ENCODE assay signal across 13 cellular contexts in the genomic region with DNA sequence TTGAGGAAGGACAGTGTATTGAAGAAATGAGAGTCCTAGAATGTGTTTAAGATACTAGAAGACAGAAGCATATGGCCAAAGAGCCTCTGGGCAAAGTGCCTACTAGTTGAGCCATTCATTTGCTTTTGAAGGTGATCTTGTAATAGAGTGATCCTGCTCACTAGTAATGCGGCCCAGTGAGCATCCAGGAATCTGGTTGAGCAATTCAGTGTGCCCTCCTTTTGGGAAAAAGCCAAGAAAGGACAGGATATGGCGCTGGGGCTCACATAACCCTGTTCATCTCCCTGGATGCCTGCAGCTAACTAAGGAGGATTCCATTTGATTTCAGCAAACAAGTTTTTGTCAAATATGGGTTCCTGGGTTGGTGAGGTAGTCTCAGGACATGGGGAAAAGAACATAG. TPM values are rescaled to one million over a fixed set of nuclear protein-coding genes. Genes with fewer than 3 reads are reported as not detected.
DNase-seq lines count a peak whose midpoint lies in the region; ATAC-seq, FAIRE-seq and TF ChIP-seq lines count a peak whose summit lies in the region.
"Had no signal": no experiment of that assay in that cellular context is flagged by ENCODE, and none has a peak within 500 bp of the region (broad histone marks: within the 10 kb centered on the region; RNA-seq: fewer than 3 reads in every experiment).

No MANE protein-coding gene starts in this region.

- no peaks in the 10 kb centered on the region for H3K9me3 Mint-ChIP-seq in activated CD4-positive, alpha-beta T cell treated with anti-CD3 and anti-CD28 coated beads for 36 hours (ENCODE audit: low read depth)
- H3K9me3 Mint-ChIP-seq: H9 had no signal

- DNase-seq in ACHN, result peak; percentile 67
- no peak for DNase-seq in HCT116 (ENCODE audit: low read depth, low spot score)
- DNase-seq in GM12878 (ENCODE audit: low read depth, low spot score), result no peak
- DNase-seq in kidney tubule cell (ENCODE audit: low spot score), result peak; percentile 79
- no peak for DNase-seq in activated CD4-positive, alpha-beta T cell treated with anti-CD3 and anti-CD28 coated beads for 36 hours
- no peak for DNase-seq in stimulated activated naive CD8-positive, alpha-beta T cell treated with anti-CD3 and anti-CD28 coated beads, Interleukin-15, Interleukin-2, amounts not matched to agents 100 U/mL and 50 U/mL, for 24 hours
- no peak for DNase-seq in activated CD4-positive, alpha-beta T cell treated with anti-CD3 and anti-CD28 coated beads for 4 hours
- DNase-seq: Caco-2, H9, NCI-H1436 treated with DMSO at 0.1 percent for 48 hours had no signal

- H3K4me2 ChIP-seq in HCT116 (ENCODE audit: low read length), result peak overlapping the region; percentile 54
- no peak overlapping the region for H3K4me2 ChIP-seq in GM12878 (ENCODE audit: control insufficient read depth, insufficient read depth)

- peaks cover 62% of the 10 kb centered on the region for H3K4me1 Mint-ChIP-seq in activated CD4-positive, alpha-beta T cell treated with anti-CD3 and anti-CD28 coated beads for 36 hours

- H3K27me3 Mint-ChIP-seq in activated CD4-positive, alpha-beta T cell treated with anti-CD3 and anti-CD28 coated beads for 36 hours, result no peaks in the 10 kb centered on the region
- H3K27me3 Mint-ChIP-seq: progenitor cell of endocrine pancreas had no signal

- TF ChIP-seq POLR2A in HCT116 (IDR thresholded peaks at IDR 0.05; ENCODE audit: borderline replicate concordance, extremely low read depth, insufficient read depth, insufficient read length), result no peak
- TF ChIP-seq POLR2A in GM12878 (IDR thresholded peaks at IDR 0.05; ENCODE audit: low read depth, low read length), result no peak

- H3K4me1 ChIP-seq in HCT116 (ENCODE audit: control insufficient read depth in 1 of 2, insufficient read depth in 2 of 2, low read length in 2 of 2) (peaks cover 16 to 70% of the 10 kb centered on the region in 2 experiments), GM12878 (ENCODE audit: control insufficient read depth, insufficient read depth, low read length) (peaks cover 19% of the 10 kb centered on the region)

- FAIRE-seq in GM12878 (lab: Jason Lieb, UNC), result no peak

- TF ChIP-seq RAD21 in HCT116 (IDR thresholded peaks at IDR 0.05; ENCODE audit: low read depth), result no peak
- TF ChIP-seq RAD21 in GM12878 (IDR thresholded peaks at IDR 0.05; ENCODE audit: insufficient read depth, low read depth, low read length), result no peak

- H3K27me3 ChIP-seq in HCT116 (ENCODE audit: insufficient read depth, low read length) (no peaks in the 10 kb centered on the region), GM12878 (replicated peaks in 1 of 2; ENCODE audit: control insufficient read depth in 2 of 2, insufficient read depth in 2 of 2, low read length in 1 of 2) (no peaks in the 10 kb centered on the region)
- H3K27me3 ChIP-seq: cardiac muscle cell had no signal

- in situ Hi-C loops in ACHN (cut with HindIII; ENCODE audit: low pct_ligation_motif_present, low pct_unique_long_range_greater_than_20kb, low sequenced_read_pairs), result no loop called here
- in situ Hi-C loops in GM12878 (cut with MboI), result no loop called here

- H2AFZ ChIP-seq in HCT116 (ENCODE audit: low read depth, low read length, poor library complexity, severe bottlenecking) (no peak overlapping the region), GM12878 (ENCODE audit: control insufficient read depth, low read depth, low read length) (no peak overlapping the region)

- BruUV-seq in HCT116 (replicated peaks; lab: Mats Ljungman, UMichigan) (no TSS peak), GM12878 (replicated peaks; lab: Mats Ljungman, UMichigan) (TSS peak; percentile 0)

- peaks cover 41% of the 10 kb centered on the region for H3K36me3 Mint-ChIP-seq in activated CD4-positive, alpha-beta T cell treated with anti-CD3 and anti-CD28 coated beads for 36 hours (ENCODE audit: low read depth)

- ATAC-seq in HCT116 (no peak), GM12878 (no peak), GM21360 (IDR thresholded peaks at IDR 0.05; ENCODE audit: unreplicated experiment) (no peak)
- ATAC-seq in activated CD4-positive, alpha-beta T cell treated with anti-CD3 and anti-CD28 coated beads for 36 hours, result no peak
- no peak for ATAC-seq in stimulated activated naive CD8-positive, alpha-beta T cell treated with anti-CD3 and anti-CD28 coated beads, Interleukin-15, Interleukin-2, amounts not matched to agents 100 U/mL and 50 U/mL, for 24 hours

- H3K9me3 ChIP-seq in HCT116 (ENCODE audit: control insufficient read depth in 1 of 2, insufficient read depth in 1 of 2, low read depth in 1 of 2, low read length in 2 of 2), result no peaks in the 10 kb centered on the region
- H3K9me3 ChIP-seq in GM12878 (replicated peaks; ENCODE audit: control insufficient read depth, insufficient read depth, low read length), result no peaks in the 10 kb centered on the region
- H3K9me3 ChIP-seq: Caco-2 had no signal

- RAD21 ChIA-PET in HCT116 (lab: Charles Lee; ENCODE audit: low non-redundant PET in 1 of 2, low total read pairs in 2 of 2, uncharacterized antibody in 2 of 2, unreplicated experiment in 2 of 2) (no interaction called here), GM12878 (lab: Charles Lee; ENCODE audit: unreplicated experiment) (no interaction called here)

- peaks cover 74% of the 10 kb centered on the region for H3K79me2 ChIP-seq in HCT116 (ENCODE audit: insufficient read depth, low read length)
- H3K79me2 ChIP-seq in GM12878 (ENCODE audit: control insufficient read depth, insufficient read depth, low read length), result peaks cover 3% of the 10 kb centered on the region

- no peaks in the 10 kb centered on the region for H3K9me2 ChIP-seq in HCT116 (ENCODE audit: insufficient read depth)

- no peak overlapping the region for H3K4me3 Mint-ChIP-seq in activated CD4-positive, alpha-beta T cell treated with anti-CD3 and anti-CD28 coated beads for 36 hours
- H3K4me3 Mint-ChIP-seq: H9 had no signal

- TF ChIP-seq CTCF in HCT116 (IDR thresholded peaks at IDR 0.05 in 2 of 3, conservative IDR thresholded peaks at IDR 0.05 in 1 of 3; ENCODE audit: borderline replicate concordance in 1 of 3, insufficient read depth in 1 of 3, low read depth in 2 of 3, low read length in 2 of 3) (no peak), GM12878 (IDR thresholded peaks at IDR 0.05 in 2 of 3, conservative IDR thresholded peaks at IDR 0.05 in 1 of 3; ENCODE audit: control insufficient read depth in 2 of 3, extremely low read depth in 1 of 3, insufficient read depth in 1 of 3, low read depth in 3 of 3, low read length in 3 of 3) (no peak)

- peak overlapping the region; percentile 33 for H3K27ac ChIP-seq in HCT116 (ENCODE audit: low read depth, low read length)
- H3K27ac ChIP-seq in GM12878 (ENCODE audit: control insufficient read depth, insufficient read depth), result no peak overlapping the region
- H3K27ac ChIP-seq: cardiac muscle cell had no signal

- H3K36me3 ChIP-seq in HCT116 (ENCODE audit: control insufficient read depth in 1 of 2, insufficient read depth in 2 of 2, low read length in 2 of 2), result peaks cover 10 to 25% of the 10 kb centered on the region in 2 experiments; a peak in 3 of 4 replicates
- peaks cover 11 to 19% of the 10 kb centered on the region in 2 experiments for H3K36me3 ChIP-seq in GM12878 (ENCODE audit: control insufficient read depth in 2 of 2, insufficient read depth in 2 of 2, low read length in 1 of 2)
- H3K36me3 ChIP-seq: cardiac muscle cell had no signal

- SMC1A ChIA-PET in GM12878 (lab: Charles Lee; ENCODE audit: uncharacterized antibody, unreplicated experiment), result interaction anchor here (1.0 to 6.1 kb wide), 4 partner anchors 9 to 18 kb away, joined by 3 to 79 read pairs (median 4); no protein-coding TSS in a partner anchor

- no peak for TF ChIP-seq EP300 in GM12878 (IDR thresholded peaks at IDR 0.05; ENCODE audit: borderline replicate concordance in 1 of 2, control insufficient read depth in 1 of 2, low read depth in 2 of 2, low read length in 2 of 2)

- H3K4me3 ChIP-seq in HCT116 (replicated peaks in 1 of 2; ENCODE audit: low read depth in 1 of 2, low read length in 2 of 2), result no peak overlapping the region
- no peak overlapping the region for H3K4me3 ChIP-seq in GM12878
- H3K4me3 ChIP-seq: cardiac muscle cell had no signal

- WGBS in GM12878 (ENCODE audit: insufficient coverage, insufficient replicate concordance, low lambda C conversion rate, missing lambda C conversion rate), result 81% methylated on average over 2 of the region's 2 CpGs

- POLR2A ChIA-PET in HCT116 (lab: Charles Lee), result no interaction called here
- POLR2A ChIA-PET in GM12878 (lab: Charles Lee), result interaction anchor here (0.9 to 3.5 kb wide), 2 partner anchors 8 to 10 kb away, joined by 3 to 18 read pairs; no protein-coding TSS in a partner anchor
- POLR2A ChIA-PET in activated CD4-positive, alpha-beta T cell treated with anti-CD3 and anti-CD28 coated beads for 36 hours (lab: Charles Lee), result no interaction called here

- H4K20me1 ChIP-seq in HCT116 (ENCODE audit: insufficient read depth) (no peaks in the 10 kb centered on the region), GM12878 (ENCODE audit: control insufficient read depth, insufficient read depth) (no peaks in the 10 kb centered on the region; the same call in 1 of the 2 replicates)

- no peak overlapping the region for H3K27ac Mint-ChIP-seq in activated CD4-positive, alpha-beta T cell treated with anti-CD3 and anti-CD28 coated beads for 36 hours
- H3K27ac Mint-ChIP-seq: progenitor cell of endocrine pancreas had no signal

- H3K9ac ChIP-seq in HCT116 (ENCODE audit: low read length) (no peak overlapping the region), GM12878 (ENCODE audit: control insufficient read depth, insufficient read depth, low read length) (no peak overlapping the region)

- intact Hi-C loops in HCT116 (cut with micrococcal nuclease) (no loop called here), GM12878 (cut with micrococcal nuclease; ENCODE audit: unreplicated experiment) (loop anchor here (5.0 kb wide), 1 partner anchor 57 kb away; no protein-coding TSS in a partner anchor)
- intact Hi-C loops in activated CD4-positive, alpha-beta T cell treated with anti-CD3 and anti-CD28 coated beads for 36 hours (cut with DNase I, micrococcal nuclease), result no loop called here

- CTCF ChIA-PET in HCT116 (lab: Charles Lee), result no interaction called here
- CTCF ChIA-PET in GM12878 (lab: Yijun Ruan, JAX), result interaction anchor here (1.2 to 1.9 kb wide), 3 partner anchors 9 to 18 kb away, joined by 3 to 9 read pairs (median 6); no protein-coding TSS in a partner anchor
- CTCF ChIA-PET in activated CD4-positive, alpha-beta T cell treated with anti-CD3 and anti-CD28 coated beads for 36 hours (lab: Charles Lee), result interaction anchor here (0.9 kb wide), 1 partner anchor 9 kb away, joined by 3 read pairs; no protein-coding TSS in a partner anchor

RNA-seq across cellular contexts. Expression of a gene that starts 16.3 kb away (rescaled TPM):
- total RNA-seq in HCT116 (2021; ENCODE audit: unreplicated experiment) (77.3 TPM), GM12878 (2014; rRNA removed) (47.0 and 50.9 TPM in 2 replicates), GM12878 (2014; rRNA removed; fragmentation: Illumina TruSeq; extraction: Trizol) (33.5 and 37.1 TPM in 2 replicates), GM12878 (2021) (87.3 and 92.8 TPM in 2 replicates)
- 56.0 and 74.0 TPM in 2 replicates for polyA plus RNA-seq in HCT116 (2012)
- 86.7 and 95.1 TPM in 2 replicates for total RNA-seq in GM12878 (2013; cell fraction: nucleolus; rRNA removed)
- polyA plus RNA-seq in GM12878 (2011; ENCODE audit: low read depth), result 9.4 TPM
- polyA plus RNA-seq in GM12878 (2011; rRNA removed) (19.3 and 26.1 TPM in 2 replicates), GM12878 (2014; fragmentation: Illumina TruSeq; extraction: Trizol) (40.6 and 48.5 TPM in 2 replicates), GM12878 (2014; fragmentation: Nextera tagmentation; extraction: Ambion mirVana) (10 to 100 TPM; 16.0 to 24.4 TPM), GM12878 (2014; rRNA removed) (40.9 and 43.0 TPM in 2 replicates), GM12878 (2016; fragmentation: Nextera tagmentation; extraction: Ambion mirVana) (10 to 100 TPM; 52.4 to 59.3 TPM)
- 21.6 and 23.2 TPM in 2 replicates for polyA plus RNA-seq in GM12878 (2011; cell fraction: cytosol; rRNA removed)
- 37.3 and 40.3 TPM in 2 replicates for polyA plus RNA-seq in GM12878 (2011; cell fraction: nucleus; rRNA removed)
- polyA plus RNA-seq in GM12878 (2012), result 13.1 and 18.1 TPM in 2 replicates
- polyA minus RNA-seq in GM12878 (2011; rRNA and poly(A)+ RNA removed), result 52.0 and 66.1 TPM in 2 replicates
- 23.7 and 28.1 TPM in 2 replicates for polyA minus RNA-seq in GM12878 (2011; cell fraction: cytosol; rRNA and poly(A)+ RNA removed)
- 20.6 and 36.1 TPM in 2 replicates for polyA minus RNA-seq in GM12878 (2011; cell fraction: nucleus; rRNA and poly(A)+ RNA removed)
- 10 to 100 TPM; 63.6 to 69.5 TPM for total RNA-seq in activated CD4-positive, alpha-beta T cell treated with anti-CD3 and anti-CD28 coated beads for 36 hours

Comparison
In these comparisons a context has a peak if more than half of its experiments do, and no peak if none do; other contexts are left out.
1. DNase-seq: peak in ACHN (single experiment) and kidney tubule cell (single experiment); none in HCT116 (single experiment), GM12878 (single experiment), activated CD4-positive, alpha-beta T cell treated with anti-CD3 and anti-CD28 coated beads for 36 hours (single experiment), stimulated activated naive CD8-positive, alpha-beta T cell treated with anti-CD3 and anti-CD28 coated beads, Interleukin-15, Interleukin-2, amounts not matched to agents 100 U/mL and 50 U/mL, for 24 hours (single experiment) and activated CD4-positive, alpha-beta T cell treated with anti-CD3 and anti-CD28 coated beads for 4 hours (0 of 2).